ENCODE assay signal across 8 cellular contexts in genomic region chr5:10632110-10632903, GRCh38.
A peak's percentile ranks its signal among the peaks of the same experiment; 100 is the strongest.
DNase-seq lines count a peak whose midpoint lies in the region; ATAC-seq and TF ChIP-seq lines count a peak whose summit lies in the region.

No MANE protein-coding gene starts in this region.

- peak overlapping the region; percentile 79 for H3K27ac ChIP-seq in HL-60 (replicated peaks)
- H3K27ac ChIP-seq in uterus = no peak overlapping the region
- no peak overlapping the region for H3K27ac ChIP-seq in ovary

- no peaks in the 10 kb centered on the region for H3K9me3 Mint-ChIP-seq in activated T-cell treated with anti-CD3 and anti-CD28 coated beads, Interleukin-2, amount 50 U/mL, for 24 hours

- peak overlapping the region; percentile 90 for H3K27ac Mint-ChIP-seq in activated T-cell treated with anti-CD3 and anti-CD28 coated beads, Interleukin-2, amount 50 U/mL, for 24 hours

- TF ChIP-seq CTCF in GM12864 (IDR thresholded peaks at IDR 0.05; ENCODE audit: low read depth, low read length, missing control alignments) = no peak
- TF ChIP-seq CTCF in HL-60 (IDR thresholded peaks at IDR 0.05; ENCODE audit: insufficient read depth, low read length) = no peak
- TF ChIP-seq CTCF in uterus (IDR thresholded peaks at IDR 0.05) = no peak
- no peak for TF ChIP-seq CTCF in ovary (IDR thresholded peaks at IDR 0.05)

- H3K27me3 ChIP-seq in HL-60 (ENCODE audit: insufficient read depth, poor library complexity, severe bottlenecking) = no peaks in the 10 kb centered on the region
- H3K27me3 ChIP-seq in uterus = no peaks in the 10 kb centered on the region
- H3K27me3 ChIP-seq in ovary = no peaks in the 10 kb centered on the region

- no peak for TF ChIP-seq POLR2A in uterus (IDR thresholded peaks at IDR 0.05)
- TF ChIP-seq POLR2A in ovary (IDR thresholded peaks at IDR 0.05) = no peak

- DNase-seq in GM12864 (ENCODE audit: low read depth) (peak; percentile 84), HL-60 (ENCODE audit: low read depth in 1 of 2, low spot score in 1 of 2) (peak; percentile 82 to 96), uterus (no peak), ovary (no peak), NCI-H1436 (lab: John Stamatoyannopoulos, UW) (no peak)
- DNase-seq in activated T-cell treated with anti-CD3 and anti-CD28 coated beads, Interleukin-2, amount 50 U/mL, for 24 hours = peak; percentile 64
- DNase-seq in stimulated activated CD4-positive, alpha-beta T cell treated with anti-CD3 and anti-CD28 coated beads, Interleukin-12 subunit alpha, Interleukin-12 subunit beta, amount 100 ng/mL, for 24 hours (ENCODE audit: low read depth in 2 of 2) = peak; percentile 12 to 58

- no peak for TF ChIP-seq EP300 in ovary (IDR thresholded peaks at IDR 0.05)

- WGBS in ovary, 3 donors = 79 to 80% (median 80%) methylated on average over 23 of the region's 23 CpGs

- ATAC-seq in GM21526 (IDR thresholded peaks at IDR 0.05; ENCODE audit: low FRiP score, unreplicated experiment) = peak; percentile 48

- H3K36me3 Mint-ChIP-seq in activated T-cell treated with anti-CD3 and anti-CD28 coated beads, Interleukin-2, amount 50 U/mL, for 24 hours (ENCODE audit: low read depth) = no peaks in the 10 kb centered on the region

- H3K27me3 Mint-ChIP-seq in activated T-cell treated with anti-CD3 and anti-CD28 coated beads, Interleukin-2, amount 50 U/mL, for 24 hours = peaks cover 20% of the 10 kb centered on the region

- H3K36me3 ChIP-seq in uterus = no peaks in the 10 kb centered on the region
- H3K36me3 ChIP-seq in ovary = no peaks in the 10 kb centered on the region

- H3K4me3 ChIP-seq in GM12864 (ENCODE audit: low read depth, low read length) = peak overlapping the region; percentile 47
- H3K4me3 ChIP-seq in HL-60 (replicated peaks; ENCODE audit: insufficient read depth, low read length) = peak overlapping the region; percentile 20
- no peak overlapping the region for H3K4me3 ChIP-seq in uterus
- no peak overlapping the region for H3K4me3 ChIP-seq in ovary

- H3K4me1 Mint-ChIP-seq in activated T-cell treated with anti-CD3 and anti-CD28 coated beads, Interleukin-2, amount 50 U/mL, for 24 hours (ENCODE audit: low read depth) = peaks cover 63% of the 10 kb centered on the region

- intact Hi-C loops in uterus (cut with DNase I; ENCODE audit: low total_unique reads) = no loop called here
- intact Hi-C loops in ovary (cut with DNase I) = loop anchor here in 2 of 4 donors (5.0 to 10.0 kb wide), 2 partner anchors 175 to 348 kb away; no protein-coding TSS in a partner anchor

- H3K9me3 ChIP-seq in uterus = no peaks in the 10 kb centered on the region
- H3K9me3 ChIP-seq in ovary = no peaks in the 10 kb centered on the region

- H3K4me1 ChIP-seq in uterus (no peaks in the 10 kb centered on the region), ovary (ENCODE audit: insufficient read depth) (peaks cover 2% of the 10 kb centered on the region)

- H3K4me3 Mint-ChIP-seq in activated T-cell treated with anti-CD3 and anti-CD28 coated beads, Interleukin-2, amount 50 U/mL, for 24 hours = peak overlapping the region; percentile 62

Comparison
In these comparisons a context has a peak if more than half of its experiments do, and no peak if none do; other contexts are left out.
1. DNase-seq: peak in GM12864 (single experiment), HL-60 (2 of 2), activated T-cell treated with anti-CD3 and anti-CD28 coated beads, Interleukin-2, amount 50 U/mL, for 24 hours (single experiment) and stimulated activated CD4-positive, alpha-beta T cell treated with anti-CD3 and anti-CD28 coated beads, Interleukin-12 subunit alpha, Interleukin-12 subunit beta, amount 100 ng/mL, for 24 hours (2 of 2); none in uterus (0 of 2), ovary (0 of 5) and NCI-H1436 (single experiment).
2. H3K4me3 ChIP-seq: peak in GM12864 (single experiment) and HL-60 (single experiment); none in uterus (0 of 2) and ovary (single experiment).